In the genomic region with DNA sequence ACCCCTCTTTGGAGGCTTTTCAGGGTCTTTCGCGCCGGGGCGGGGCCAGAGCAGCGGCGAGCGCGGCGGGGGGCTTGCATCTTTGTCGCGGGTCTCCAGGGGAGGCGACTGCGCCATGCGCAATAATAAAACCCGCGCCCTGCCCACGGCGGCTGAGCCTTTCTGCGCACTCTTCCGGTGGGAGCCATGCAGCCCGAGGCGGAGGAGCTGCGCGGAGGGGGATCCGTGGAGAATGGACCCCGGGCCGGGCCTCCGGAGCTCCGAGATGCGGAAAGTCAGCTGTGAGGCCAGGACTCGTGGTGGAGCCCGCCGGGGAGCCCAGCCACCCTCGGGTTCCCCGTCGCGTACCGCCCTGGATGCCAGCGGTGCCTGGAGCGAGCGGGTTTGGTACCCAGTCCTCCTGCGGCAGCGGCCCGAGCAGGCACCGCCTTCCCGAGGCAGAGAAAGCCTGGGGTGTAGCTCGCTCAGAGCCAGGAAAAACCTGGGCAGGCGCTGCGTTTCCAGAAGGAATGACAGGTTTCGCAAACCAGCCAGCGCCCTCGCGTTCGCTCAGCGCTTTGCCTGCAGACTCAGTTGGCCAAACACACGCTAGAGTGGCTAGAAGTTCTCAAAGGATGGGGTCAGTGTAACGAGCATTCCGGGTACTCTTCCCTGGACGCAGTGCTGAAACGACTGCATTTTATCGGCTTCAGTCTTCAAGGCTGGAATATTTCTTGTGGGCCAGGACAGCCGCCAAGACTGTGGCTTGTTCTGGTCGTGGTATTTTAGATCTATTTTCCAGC, we compare ENCODE assay signal across 9 cellular contexts. TPM values are rescaled to one million over a fixed set of nuclear protein-coding genes. Genes with fewer than 3 reads are reported as not detected.
A peak's percentile ranks its signal among the peaks of the same experiment; 100 is the strongest.
DNase-seq lines count a peak whose midpoint lies in the region; ATAC-seq, FAIRE-seq and TF ChIP-seq lines count a peak whose summit lies in the region.
"Had no signal": no experiment of that assay in that cellular context is flagged by ENCODE, and none has a peak within 500 bp of the region (broad histone marks: within the 10 kb centered on the region; RNA-seq: fewer than 3 reads in every experiment).

No MANE protein-coding gene starts in this region.

- peak overlapping the region; percentile 71 to 88 (median 78) for H3K9ac ChIP-seq in H1 (replicated peaks in 1 of 4; ENCODE audit: extremely low read depth in 1 of 4, low read depth in 3 of 4, low read length in 3 of 4)

- H3K27ac ChIP-seq in A673 (ENCODE audit: low read depth, low read length, poor library complexity, severe bottlenecking), result no peak overlapping the region
- no peak overlapping the region for H3K27ac ChIP-seq in H1 (ENCODE audit: low read depth, low read length)
- H3K27ac ChIP-seq in testis, result peak overlapping the region; percentile 90 to 94

- H3K4me3 ChIP-seq in A673 (ENCODE audit: low read depth, low read length, poor library complexity, severe bottlenecking) (peak overlapping the region; percentile 84), HAP-1 (peak overlapping the region; percentile 84), H1 (ENCODE audit: extremely low read depth in 1 of 4, insufficient read depth in 2 of 4, low read depth in 3 of 4, low read length in 4 of 4) (peak overlapping the region; percentile 61 to 97 (median 92)), testis (peak overlapping the region; percentile 78 to 84)

- H3K23me2 ChIP-seq in H1 (ENCODE audit: low read depth, low read length), result peaks cover 15% of the 10 kb centered on the region

- H2BK5ac ChIP-seq in H1 (ENCODE audit: low read depth, low read length), result peak overlapping the region; percentile 57; the same call in 1 of the 2 replicates

- no peak for TF ChIP-seq CTCF in A673 (conservative IDR thresholded peaks at IDR 0.05; ENCODE audit: low read depth, low read length)
- TF ChIP-seq CTCF in H1 (IDR thresholded peaks at IDR 0.05; ENCODE audit: control extremely low read depth in 1 of 3, insufficient read depth in 1 of 3, low read depth in 1 of 3, low read length in 3 of 3), result peak in 1 of 3 experiments; percentile 3; a peak in 1 of 4 replicates
- TF ChIP-seq CTCF in testis (IDR thresholded peaks at IDR 0.05), result no peak

- CTCF ChIA-PET in A673 (lab: Charles Lee) (no interaction called here), H1 (lab: Charles Lee; ENCODE audit: partially characterized antibody) (interaction anchor here (0.5 to 2.0 kb wide), 3 partner anchors 77 to 94 kb away, joined by 3 to 8 read pairs (median 5); no protein-coding TSS in a partner anchor)

- H3K79me2 ChIP-seq in H1 (ENCODE audit: control insufficient read depth in 1 of 2, insufficient read depth in 2 of 2, low read length in 2 of 2), result peaks cover 0 to 38% of the 10 kb centered on the region in 2 experiments

- H2BK15ac ChIP-seq in H1 (ENCODE audit: low read length), result no peak overlapping the region

- H3K79me1 ChIP-seq in H1 (ENCODE audit: low read depth, low read length), result peaks cover 3% of the 10 kb centered on the region; the same call in 1 of the 2 replicates

- H3K18ac ChIP-seq in H1 (ENCODE audit: extremely low read depth, low read length), result peak overlapping the region; percentile 66; the same call in 1 of the 2 replicates

- FAIRE-seq in H1 (lab: Jason Lieb, UNC), result no peak
- FAIRE-seq: islet of Langerhans had no signal

- DNase-seq in A673 (ENCODE audit: low spot score) (peak; percentile 65), HAP-1 (ENCODE audit: low spot score in 2 of 2) (peak; percentile 25 to 67), H1 (ENCODE audit: low read depth in 1 of 2, low spot score in 2 of 2) (peak in 1 of 2 experiments; percentile 73), lung microvascular endothelial cell (ENCODE audit: low read depth in 2 of 2) (peak; percentile 67 to 71), testis (peak; percentile 41)
- no peak for DNase-seq in stimulated activated CD4-positive, alpha-beta T cell treated with anti-CD3 and anti-CD28 coated beads, Interleukin-12 subunit alpha, Interleukin-12 subunit beta, amount 100 ng/mL, for 4 hours

- peaks cover 0 to 2% of the 10 kb centered on the region in 2 experiments for H4K20me1 ChIP-seq in H1 (replicated peaks in 1 of 2; ENCODE audit: control insufficient read depth in 1 of 2, insufficient read depth in 2 of 2, low read length in 2 of 2)

- H3K9me3 ChIP-seq in A673 (ENCODE audit: low read depth, low read length, poor library complexity, severe bottlenecking) (no peaks in the 10 kb centered on the region), HAP-1 (no peaks in the 10 kb centered on the region), H1 (ENCODE audit: insufficient read depth in 2 of 2, low read depth in 1 of 2, low read length in 1 of 2) (no peaks in the 10 kb centered on the region), testis (no peaks in the 10 kb centered on the region)

- no peak overlapping the region for H4K91ac ChIP-seq in H1 (replicated peaks; ENCODE audit: insufficient read length, low read length)

- peak overlapping the region; percentile 97; the same call in 1 of the 2 replicates for H4K8ac ChIP-seq in H1 (ENCODE audit: extremely low read depth, insufficient read depth, low read length)

- peak; percentile 65 for ATAC-seq in SK-N-SH treated with all-trans-retinoic acid at 6 μM for 48 hours
- ATAC-seq in HG03342 (IDR thresholded peaks at IDR 0.05; ENCODE audit: unreplicated experiment), result no peak

- WGBS in H1 (ENCODE audit: extremely low coverage in 1 of 2, insufficient coverage in 1 of 2, insufficient read length in 1 of 2, insufficient replicate concordance in 2 of 2, low coverage in 1 of 2, low lambda C conversion rate in 2 of 2, missing lambda C conversion rate in 1 of 2), 2 experiments, result 2% methylated on average over 43 of the region's 63 CpGs; no CpG with 5 or more reads in 1 of the 2 experiments
- WGBS in testis, 2 donors, result 1% methylated on average over 7 to 60 of the region's 63 CpGs

- H2AFZ ChIP-seq in H1 (ENCODE audit: low read length), result no peak overlapping the region

- H3K36me3 ChIP-seq in A673 (ENCODE audit: insufficient read depth, low read length, poor library complexity, severe bottlenecking), result no peaks in the 10 kb centered on the region
- no peaks in the 10 kb centered on the region for H3K36me3 ChIP-seq in HAP-1 (replicated peaks)
- no peaks in the 10 kb centered on the region for H3K36me3 ChIP-seq in H1 (ENCODE audit: control insufficient read depth in 2 of 4, insufficient read depth in 4 of 4, low read length in 3 of 4)
- H3K36me3 ChIP-seq in testis (ENCODE audit: low read depth, missing control alignments), result no peaks in the 10 kb centered on the region

- TF ChIP-seq POLR2A in H1 (IDR thresholded peaks at IDR 0.05; ENCODE audit: control extremely low read depth in 1 of 2, low read depth in 2 of 2, low read length in 2 of 2), result peak in 1 of 2 experiments; percentile 64; a peak in 2 of 3 replicates
- no peak for TF ChIP-seq POLR2A in testis (IDR thresholded peaks at IDR 0.05)

- H3K4ac ChIP-seq in H1 (replicated peaks; ENCODE audit: insufficient read length, low read depth, low read length), result no peak overlapping the region

- no peak overlapping the region for H2AK5ac ChIP-seq in H1 (ENCODE audit: low read depth, low read length)

- no peak for TF ChIP-seq EP300 in H1 (IDR thresholded peaks at IDR 0.05; ENCODE audit: borderline replicate concordance in 1 of 2, low read depth in 2 of 2, low read length in 2 of 2)

- H3K56ac ChIP-seq in H1 (replicated peaks; ENCODE audit: insufficient read length, low read depth, low read length), result no peak overlapping the region

- peak in 1 of 2 experiments; percentile 10; a peak in 1 of 4 replicates for TF ChIP-seq RAD21 in H1 (IDR thresholded peaks at IDR 0.05 in 1 of 2, conservative IDR thresholded peaks at IDR 0.05 in 1 of 2; ENCODE audit: low read depth in 2 of 2, low read length in 2 of 2)

- in situ Hi-C loops in HAP-1 (cut with MboI; ENCODE audit: low sequenced_read_pairs), result no loop called here

- H2BK20ac ChIP-seq in H1 (ENCODE audit: low read length), result no peak overlapping the region

- H2BK120ac ChIP-seq in H1 (replicated peaks; ENCODE audit: low read depth, low read length), result no peak overlapping the region

- no TSS peak for BruUV-seq in A673 (replicated peaks; lab: Mats Ljungman, UMichigan)

- no peak overlapping the region for H3K23ac ChIP-seq in H1 (ENCODE audit: insufficient read length)

- intact Hi-C loops in A673 (cut with micrococcal nuclease; ENCODE audit: unreplicated experiment) (loop anchor here (2.0 kb wide), 1 partner anchor 84 kb away; no protein-coding TSS in a partner anchor), testis (cut with DNase I; ENCODE audit: low total_unique reads) (no loop called here)

- POLR2A ChIA-PET in A673 (lab: Charles Lee; ENCODE audit: low non-redundant PET), result interaction anchor here (0.7 kb wide), 1 partner anchor 54 kb away, joined by 10 read pairs; no protein-coding TSS in a partner anchor
- POLR2A ChIA-PET in H1 (lab: Charles Lee; ENCODE audit: partially characterized antibody), result interaction anchor here (0.5 to 4.3 kb wide), 30 partner anchors 8 to 315 kb away, joined by 3 to 42 read pairs (median 5); no protein-coding TSS in a partner anchor

- H3K4me1 ChIP-seq in A673 (ENCODE audit: insufficient read depth, low read length, poor library complexity, severe bottlenecking) (peaks cover 15% of the 10 kb centered on the region), HAP-1 (peaks cover 25% of the 10 kb centered on the region), H1 (replicated peaks in 1 of 4; ENCODE audit: control insufficient read depth in 3 of 4, insufficient read depth in 4 of 4, low read length in 3 of 4) (peaks cover 3 to 12% (median 9%) of the 10 kb centered on the region in 4 experiments; a peak in 6 of 7 replicates), testis (peaks cover 18% of the 10 kb centered on the region)

- no peak overlapping the region for H3K14ac ChIP-seq in H1 (ENCODE audit: insufficient read length)

- H3K27me3 ChIP-seq in A673 (replicated peaks; ENCODE audit: insufficient read depth, low read depth, low read length, poor library complexity) (no peaks in the 10 kb centered on the region), HAP-1 (ENCODE audit: low read depth) (no peaks in the 10 kb centered on the region), H1 (replicated peaks in 1 of 4; ENCODE audit: control insufficient read depth in 3 of 4, extremely low read depth in 1 of 4, insufficient read depth in 3 of 4, low read length in 3 of 4) (0 out of 7 replicates have a peak, but pooled peaks cover 0 to 3% (median 0%) of the 10 kb centered on the region in 4 experiments), testis (no peaks in the 10 kb centered on the region)

- H3K4me2 ChIP-seq in H1 (ENCODE audit: insufficient read depth in 1 of 2, low read depth in 2 of 2, low read length in 2 of 2), result peak overlapping the region; percentile 74 to 98

- H4K5ac ChIP-seq in H1 (ENCODE audit: insufficient read length, low read depth, low read length), result no peak overlapping the region

- no peak overlapping the region for H2BK12ac ChIP-seq in H1 (ENCODE audit: low read depth, low read length)

RNA-seq across cellular contexts. Expression of gene AKAP12, which starts 1.3 kb away (rescaled TPM):
- total RNA-seq in A673 (2021), result 37.3 and 40.0 TPM in 2 replicates
- 79.2 and 84.2 TPM in 2 replicates for total RNA-seq in H1 (2021; fragmentation: NEBNext Ultra II Directional; extraction: Animal tissue kit (Norgen Biotek cat#: 25700))
- polyA plus RNA-seq in H1 (2011; rRNA removed), result 10.6 and 14.6 TPM in 2 replicates
- 27.4 TPM for polyA plus RNA-seq in H1 (2011; cell fraction: cytosol; rRNA removed)
- 18.5 TPM for polyA plus RNA-seq in H1 (2011; cell fraction: nucleus; rRNA removed)
- 48.4 to 56.6 TPM (median 53.9 TPM) in 4 replicates for polyA plus RNA-seq in H1 (2012, experiment 1 of 2)
- polyA plus RNA-seq in H1 (2012, experiment 2 of 2), result 2.0 TPM
- polyA plus RNA-seq in H1 (2013, experiment 1 of 2), result 56.7 TPM
- 58.3 TPM for polyA plus RNA-seq in H1 (2013, experiment 2 of 2)
- polyA minus RNA-seq in H1 (2011; rRNA and poly(A)+ RNA removed), result 20.4 and 30.1 TPM in 2 replicates
- polyA minus RNA-seq in H1 (2011; cell fraction: cytosol; rRNA and poly(A)+ RNA removed), result 32.7 TPM
- 27.0 TPM for polyA minus RNA-seq in H1 (2011; cell fraction: nucleus; rRNA and poly(A)+ RNA removed)
- 250 and 900 TPM in 2 replicates for total RNA-seq in lung microvascular endothelial cell
- 100 to 1,000 TPM; 280 to 287 TPM for total RNA-seq in testis
- 244 TPM for polyA plus RNA-seq in testis (ENCODE audit: insufficient read depth, low read depth, low replicate concordance)

Comparison
In these comparisons a context has a peak if more than half of its experiments do, and no peak if none do; other contexts are left out.
1. H3K27ac ChIP-seq: peak in testis (2 of 2); none in A673 (single experiment) and H1 (single experiment).
2. Peak in every context shown above with its lines, with median percentiles within 50 percentile points of each other: H3K4me3 ChIP-seq.